Comparison of ENCODE assay signal across 1 cellular context in the genomic region with DNA sequence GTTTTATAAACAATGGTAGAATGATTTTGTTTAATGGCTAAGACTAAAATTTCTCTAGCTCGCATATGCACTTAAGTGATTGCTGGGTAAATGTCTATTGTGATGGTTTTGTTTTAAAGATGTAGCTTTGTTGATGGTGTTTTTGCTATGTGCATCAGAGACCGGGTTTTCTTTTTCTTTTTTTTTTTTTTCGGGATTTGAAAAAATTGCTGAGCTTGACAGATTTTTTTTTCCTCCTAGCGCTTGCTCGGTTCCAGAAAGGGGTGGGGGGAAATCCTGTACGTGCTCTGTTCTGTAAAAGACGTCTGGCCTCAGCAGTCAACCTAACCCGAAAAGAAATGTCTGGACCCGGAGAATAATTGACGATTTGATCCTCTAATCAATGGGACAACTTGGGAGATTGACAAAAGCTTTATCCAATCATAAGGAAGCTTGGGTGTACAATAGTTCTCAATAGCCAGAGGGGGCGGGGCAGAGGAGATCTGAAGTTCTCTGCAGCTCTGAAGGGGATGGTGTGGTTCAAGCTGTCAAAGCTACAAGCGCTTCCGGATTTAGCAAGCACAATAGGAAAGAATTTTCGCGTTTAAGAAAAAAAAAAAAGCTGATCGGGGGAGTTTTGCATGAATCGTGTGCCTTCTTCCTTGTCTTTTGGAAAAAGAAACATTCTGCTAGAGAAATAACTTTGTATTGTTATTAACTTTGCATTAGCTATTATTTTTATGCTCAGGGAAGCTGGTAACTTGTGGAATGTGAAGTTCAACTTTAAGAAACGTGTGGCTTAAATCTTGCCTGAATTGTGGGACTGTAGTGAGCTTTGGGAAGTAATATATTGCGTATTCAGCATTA.
TF ChIP-seq lines count a peak whose summit lies in the region.

No MANE protein-coding gene starts in this region.

TF ChIP-seq in K562, 482 proteins besides CTCF, POLR2A, EP300 and RAD21 (continued from another document and continues in another):
- TF ChIP-seq CHD2 (IDR thresholded peaks at IDR 0.05; ENCODE audit: low read depth, low read length) (peak; percentile 54), L3MBTL2 (IDR thresholded peaks at IDR 0.05) (no peak), HNRNPK (IDR thresholded peaks at IDR 0.05; ENCODE audit: low read depth, low read length, poor library complexity, severe bottlenecking) (no peak), AFF4 (CRISPR knock-in tag; IDR thresholded peaks at IDR 0.05) (no peak), CHD1 (IDR thresholded peaks at IDR 0.05; ENCODE audit: low read length) (no peak), HMG20B (CRISPR knock-in tag; IDR thresholded peaks at IDR 0.05) (no peak), JUND (IDR thresholded peaks at IDR 0.05; ENCODE audit: borderline replicate concordance, low read depth, low read length) (no peak), JUND (tag; IDR thresholded peaks at IDR 0.05; ENCODE audit: borderline replicate concordance, low read depth, low read length) (no peak), SMARCB1 (IDR thresholded peaks at IDR 0.05; ENCODE audit: insufficient read length, low read depth) (no peak), FOXK2 (conservative IDR thresholded peaks at IDR 0.05 in 1 of 2, IDR thresholded peaks at IDR 0.05 in 1 of 2; ENCODE audit: low read depth in 2 of 2) (peak in 1 of 2 experiments; percentile 43; a peak in 1 of 4 replicates), TBL1XR1 (IDR thresholded peaks at IDR 0.05; ENCODE audit: low read length in 2 of 2) (peak in 1 of 2 experiments; percentile 38; a peak in 1 of 4 replicates), CUX1 (CRISPR knock-in tag; IDR thresholded peaks at IDR 0.05) (peak; percentile 79; the same call in 1 of the 2 replicates), HDGF (IDR thresholded peaks at IDR 0.05) (no peak), ARNT (IDR thresholded peaks at IDR 0.05) (0 out of 4 replicates have a peak, but pooled peaks of 1 of the 2 experiments have one; percentile 36), ZNF766 (CRISPR knock-in tag; conservative IDR thresholded peaks at IDR 0.05) (no peak), PHF20 (IDR thresholded peaks at IDR 0.05; ENCODE audit: partially characterized antibody) (peak; percentile 3), HNRNPLL (IDR thresholded peaks at IDR 0.05; ENCODE audit: low read depth, low read length, poor library complexity, severe bottlenecking) (peak; percentile 34), NR3C1 (CRISPR knock-in tag; IDR thresholded peaks at IDR 0.05) (no peak), ZFP1 (CRISPR knock-in tag; IDR thresholded peaks at IDR 0.05) (no peak), GTF2E2 (tag; IDR thresholded peaks at IDR 0.05) (0 out of 2 replicates have a peak, but pooled peaks have one; percentile 46), TCF7L2 (IDR thresholded peaks at IDR 0.05; ENCODE audit: low read depth, low read length) (no peak), NKRF (IDR thresholded peaks at IDR 0.05; ENCODE audit: borderline replicate concordance) (peak; percentile 53; the same call in 1 of the 2 replicates), RFX1 (IDR thresholded peaks at IDR 0.05) (no peak), RUNX1 (IDR thresholded peaks at IDR 0.05; ENCODE audit: low read depth) (no peak), MYBL2 (IDR thresholded peaks at IDR 0.05; ENCODE audit: low read depth) (peak; percentile 63), MYBL2 (CRISPR knock-in tag; IDR thresholded peaks at IDR 0.05; ENCODE audit: borderline replicate concordance) (no peak), BACH1 (tag; IDR thresholded peaks at IDR 0.05) (peak; percentile 60; the same call in 1 of the 2 replicates), BRCA1 (IDR thresholded peaks at IDR 0.05) (no peak), BRCA1 (CRISPR knock-in tag; IDR thresholded peaks at IDR 0.05) (no peak), MAZ (CRISPR knock-in tag; conservative IDR thresholded peaks at IDR 0.05 in 1 of 2, IDR thresholded peaks at IDR 0.05 in 1 of 2) (0 out of 4 replicates have a peak, but pooled peaks of 1 of the 2 experiments have one; percentile 12), CXXC5 (CRISPR knock-in tag; IDR thresholded peaks at IDR 0.05) (peak; percentile 75), NEUROD1 (IDR thresholded peaks at IDR 0.05; ENCODE audit: borderline replicate concordance, low read depth, low read length, partially characterized antibody) (peak; percentile 82), ZBTB2 (IDR thresholded peaks at IDR 0.05) (no peak), ATF1 (CRISPR knock-in tag; IDR thresholded peaks at IDR 0.05) (no peak), ATF1 (tag; IDR thresholded peaks at IDR 0.05) (peak; percentile 53), ZNF384 (IDR thresholded peaks at IDR 0.05; ENCODE audit: low read depth, low read length) (peak; percentile 77), ERF (CRISPR knock-in tag; IDR thresholded peaks at IDR 0.05) (no peak), POLR2AphosphoS5 (IDR thresholded peaks at IDR 0.05; ENCODE audit: control insufficient read depth, insufficient read depth, low read depth, low read length) (peak; percentile 9; the same call in 1 of the 2 replicates), RBM22 (IDR thresholded peaks at IDR 0.05; ENCODE audit: low read depth, low read length, poor library complexity, severe bottlenecking) (no peak), NRF1 (conservative IDR thresholded peaks at IDR 0.05 in 1 of 2, IDR thresholded peaks at IDR 0.05 in 1 of 2) (peak; percentile 56 to 61; a peak in 3 of 4 replicates), KLF6 (CRISPR knock-in tag; IDR thresholded peaks at IDR 0.05; ENCODE audit: borderline replicate concordance) (0 out of 2 replicates have a peak, but pooled peaks have one; percentile 32), SFPQ (IDR thresholded peaks at IDR 0.05; ENCODE audit: low read depth, low read length) (no peak)
- TF ChIP-seq, protein P1, sequence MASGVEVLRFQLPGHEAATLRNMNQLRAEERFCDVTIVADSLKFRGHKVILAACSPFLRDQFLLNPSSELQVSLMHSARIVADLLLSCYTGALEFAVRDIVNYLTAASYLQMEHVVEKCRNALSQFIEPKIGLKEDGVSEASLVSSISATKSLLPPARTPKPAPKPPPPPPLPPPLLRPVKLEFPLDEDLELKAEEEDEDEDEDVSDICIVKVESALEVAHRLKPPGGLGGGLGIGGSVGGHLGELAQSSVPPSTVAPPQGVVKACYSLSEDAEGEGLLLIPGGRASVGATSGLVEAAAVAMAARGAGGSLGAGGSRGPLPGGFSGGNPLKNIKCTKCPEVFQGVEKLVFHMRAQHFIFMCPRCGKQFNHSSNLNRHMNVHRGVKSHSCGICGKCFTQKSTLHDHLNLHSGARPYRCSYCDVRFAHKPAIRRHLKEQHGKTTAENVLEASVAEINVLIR (CRISPR knock-in tag; IDR thresholded peaks at IDR 0.05), result 0 out of 2 replicates have a peak, but pooled peaks have one; percentile 39
